ENCODE assay signal across 1 cellular context in genomic region chr20:38161412-38161774, GRCh38.
A peak's percentile ranks its signal among the peaks of the same experiment; 100 is the strongest.
TF ChIP-seq lines count a peak whose summit lies in the region.

No MANE protein-coding gene starts in this region.

TF ChIP-seq in HepG2, 621 proteins besides CTCF, POLR2A, EP300 and RAD21 (continued from another document):
- peak; percentile 30 for TF ChIP-seq ZNF687 (CRISPR knock-in tag; IDR thresholded peaks at IDR 0.05)
- TF ChIP-seq SP2 (CRISPR knock-in tag; IDR thresholded peaks at IDR 0.05) = 0 out of 2 replicates have a peak, but pooled peaks have one; percentile 31
TF ChIP-seq in HepG2: peak in this region for 3.
